In genomic region chr3:141056716-141057115, GRCh38 we compare ENCODE assay signal across 16 cellular contexts. TPM values are rescaled to one million over a fixed set of nuclear protein-coding genes. Genes with fewer than 3 reads are reported as not detected.
A peak's percentile ranks its signal among the peaks of the same experiment; 100 is the strongest.
DNase-seq lines count a peak whose midpoint lies in the region; ATAC-seq and TF ChIP-seq lines count a peak whose summit lies in the region.
"Had no signal": no experiment of that assay in that cellular context is flagged by ENCODE, and none has a peak within 500 bp of the region (broad histone marks: within the 10 kb centered on the region; RNA-seq: fewer than 3 reads in every experiment).

No MANE protein-coding gene starts in this region.

- DNase-seq in DMS53 (lab: John Stamatoyannopoulos, UW), result peak; percentile 33
- DNase-seq in DMS53 treated with DMSO at 0.1 percent for 48 hours (lab: John Stamatoyannopoulos, UW; ENCODE audit: unreplicated experiment), result no peak
- DNase-seq in NCI-H524 (lab: John Stamatoyannopoulos, UW), result peak; percentile 76 to 95
- peak; percentile 53 for DNase-seq in left ventricle myocardium superior
- DNase-seq in sciatic nerve (ENCODE audit: low spot score), result no peak
- no peak for DNase-seq in HuH-7.5 (ENCODE audit: low spot score)
- no peak for DNase-seq in PC-3
- DNase-seq in HAP-1 (ENCODE audit: low spot score in 2 of 2), result no peak
- DNase-seq: activated CD4-positive, alpha-beta T cell treated with anti-CD3 and anti-CD28 coated beads, Interleukin-2, amount 10 ng/mL, durations not matched to agents 24 days and 14 days; activated T-cell treated with anti-CD3 and anti-CD28 coated beads, Interleukin-2, amount 50 U/mL, for 4 hours; central memory CD4-positive, alpha-beta T cell; gastrocnemius medialis; mesenchymal stem cell; SIG-M5 had no signal

- H3K9me3 ChIP-seq in PC-3 (ENCODE audit: low read length), result no peaks in the 10 kb centered on the region
- H3K9me3 ChIP-seq in HAP-1, result no peaks in the 10 kb centered on the region
- H3K9me3 ChIP-seq: gastrocnemius medialis had no signal

- H3K4me2 ChIP-seq in PC-3 (ENCODE audit: low read length), result no peak overlapping the region

- H2AFZ ChIP-seq in PC-3 (ENCODE audit: low read length), result no peak overlapping the region

- H3K36me3 ChIP-seq in PC-3 (ENCODE audit: low read depth, low read length) (no peaks in the 10 kb centered on the region), HAP-1 (replicated peaks) (no peaks in the 10 kb centered on the region)
- H3K36me3 ChIP-seq: gastrocnemius medialis had no signal

- TF ChIP-seq CTCF in PC-3 (conservative IDR thresholded peaks at IDR 0.05; ENCODE audit: low read depth, low read length), result no peak

- H3K4me1 ChIP-seq in PC-3 (ENCODE audit: insufficient read depth, low read length), result no peaks in the 10 kb centered on the region
- H3K4me1 ChIP-seq in HAP-1, result no peaks in the 10 kb centered on the region

- in situ Hi-C loops in HAP-1 (cut with MboI; ENCODE audit: low sequenced_read_pairs), result no loop called here

- CTCF ChIA-PET in PC-3 (lab: Charles Lee), result no interaction called here

- no peaks in the 10 kb centered on the region for H4K20me1 ChIP-seq in PC-3 (ENCODE audit: low read length)

- H3K9me2 ChIP-seq in PC-3 (replicated peaks; ENCODE audit: low read length), result no peaks in the 10 kb centered on the region

- no peak overlapping the region for H3K9ac ChIP-seq in PC-3 (ENCODE audit: low read length)

- no peak overlapping the region for H3K4me3 ChIP-seq in PC-3 (ENCODE audit: low read length)
- no peak overlapping the region for H3K4me3 ChIP-seq in HAP-1
- H3K4me3 ChIP-seq: gastrocnemius medialis had no signal

- BruUV-seq in PC-3 (replicated peaks; lab: Mats Ljungman, UMichigan), result no TSS peak

- H3K79me2 ChIP-seq in PC-3 (ENCODE audit: low read length), result no peaks in the 10 kb centered on the region

- ATAC-seq in left ventricle myocardium superior (peak; percentile 45), sciatic nerve (peak; percentile 71), PC-3 (no peak)
- ATAC-seq: activated T-cell treated with anti-CD3 and anti-CD28 coated beads, Interleukin-2, amount 50 U/mL, for 4 hours; gastrocnemius medialis had no signal

- POLR2A ChIA-PET in PC-3 (lab: Charles Lee; ENCODE audit: unreplicated experiment), result no interaction called here

- H3K27me3 ChIP-seq in PC-3 (ENCODE audit: low read length) (peaks cover 63% of the 10 kb centered on the region), HAP-1 (ENCODE audit: low read depth) (peaks cover 4% of the 10 kb centered on the region; the same call in 1 of the 2 replicates)

- intact Hi-C loops in left ventricle myocardium superior (cut with micrococcal nuclease) (loop anchor here (10.0 kb wide), 1 partner anchor 48 kb away; no protein-coding TSS in a partner anchor), sciatic nerve (cut with DNase I) (no loop called here), PC-3 (cut with micrococcal nuclease) (no loop called here)

- H3K27ac ChIP-seq in PC-3 (ENCODE audit: low read length), result no peak overlapping the region
- H3K27ac ChIP-seq: 22Rv1, C4-2B, gastrocnemius medialis had no signal

- no peaks in the 10 kb centered on the region for H3F3A ChIP-seq in PC-3 (ENCODE audit: low read length, unreplicated experiment)

RNA-seq across cellular contexts. Expression of gene SPSB4, which starts 5.6 kb away (rescaled TPM):
- total RNA-seq in left ventricle myocardium superior, result 5.3 TPM
- 0.36 TPM for total RNA-seq in sciatic nerve
- not detected in 2 replicates for total RNA-seq in PC-3 (2014; rRNA removed)
- total RNA-seq: activated CD4-positive, alpha-beta T cell treated with anti-CD3 and anti-CD28 coated beads, Interleukin-2, amount 10 ng/mL, durations not matched to agents 24 days and 14 days; activated T-cell treated with anti-CD3 and anti-CD28 coated beads, Interleukin-2, amount 50 U/mL, for 4 hours had no signal

Comparison
In these comparisons a context has a peak if more than half of its experiments do, and no peak if none do; other contexts are left out.
1. DNase-seq: peak in DMS53 (single experiment), NCI-H524 (2 of 2) and left ventricle myocardium superior (single experiment); none in DMS53 treated with DMSO at 0.1 percent for 48 hours (single experiment), sciatic nerve (single experiment), HuH-7.5 (single experiment), PC-3 (single experiment) and HAP-1 (0 of 2).